In the genomic region with DNA sequence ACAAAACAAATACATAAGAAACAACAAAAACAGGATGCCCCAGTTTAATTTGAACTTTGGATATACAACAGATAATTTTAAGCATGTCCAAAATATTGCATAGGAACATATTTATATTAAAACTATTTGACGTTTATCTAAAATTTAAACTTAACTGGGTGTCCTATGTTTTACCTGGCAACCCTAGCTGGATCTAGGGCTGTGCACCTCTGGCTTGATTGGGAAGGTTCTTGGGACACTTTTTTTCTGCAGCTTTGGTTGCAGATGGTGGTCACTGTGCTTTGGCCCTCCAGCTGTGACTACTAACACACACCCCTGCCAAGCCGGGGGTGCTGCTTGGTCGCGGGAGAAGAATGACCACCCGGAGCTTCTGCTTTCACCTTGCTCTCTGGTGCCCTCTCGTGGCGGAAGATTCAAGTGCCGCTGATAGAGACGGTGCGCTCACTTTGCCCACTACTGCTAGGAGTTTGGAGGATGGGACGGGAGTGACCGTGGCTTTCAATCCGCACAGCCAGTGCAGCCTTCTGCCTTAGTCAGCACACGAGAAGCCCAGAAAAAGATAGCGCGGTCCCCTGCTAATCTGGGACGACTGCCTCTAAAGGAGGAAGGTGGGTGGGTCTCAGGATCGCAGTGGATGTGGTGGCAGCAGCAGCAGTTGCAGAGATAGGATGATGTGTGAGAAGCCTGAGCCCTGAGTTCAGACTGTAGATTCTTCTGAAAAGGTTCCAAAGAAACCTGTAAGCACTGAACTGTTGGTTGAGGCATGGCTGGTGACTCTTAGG, we compare ENCODE assay signal across 8 cellular contexts. TPM values are rescaled to one million over a fixed set of nuclear protein-coding genes. Genes with fewer than 3 reads are reported as not detected.
DNase-seq lines count a peak whose midpoint lies in the region; ATAC-seq and TF ChIP-seq lines count a peak whose summit lies in the region.

No MANE protein-coding gene starts in this region.

- peaks cover 4% of the 10 kb centered on the region for H3K4me1 ChIP-seq in fibroblast of lung (ENCODE audit: control insufficient read depth, extremely low read depth, insufficient read depth, low read length)

- H3K4me3 Mint-ChIP-seq in Calu3 (ENCODE audit: low read depth, unreplicated experiment) = peak overlapping the region; percentile 28
- peak overlapping the region in 5 of 10 donors; percentile 2 to 52 (median 22) for H3K4me3 Mint-ChIP-seq in naive thymus-derived CD8-positive, alpha-beta T cell
- no peak overlapping the region for H3K4me3 Mint-ChIP-seq in stimulated activated effector memory CD8-positive, alpha-beta T cell treated with anti-CD3 and anti-CD28 coated beads, Interleukin-12 subunit alpha, Interleukin-12 subunit beta, amount 100 ng/mL, for 72 hours

- intact Hi-C loops in Calu3 (cut with micrococcal nuclease; ENCODE audit: unreplicated experiment) = loop anchor here (2.0 kb wide), 1 partner anchor 216 kb away; no protein-coding TSS in a partner anchor

- H3K36me3 ChIP-seq in fibroblast of lung (ENCODE audit: control insufficient read depth, insufficient read depth, low read length) = no peaks in the 10 kb centered on the region

- no peaks in the 10 kb centered on the region for H3K9me3 Mint-ChIP-seq in Calu3 (ENCODE audit: low read depth, unreplicated experiment)
- no peaks in the 10 kb centered on the region for H3K9me3 Mint-ChIP-seq in naive thymus-derived CD8-positive, alpha-beta T cell
- H3K9me3 Mint-ChIP-seq in stimulated activated effector memory CD8-positive, alpha-beta T cell treated with anti-CD3 and anti-CD28 coated beads, Interleukin-12 subunit alpha, Interleukin-12 subunit beta, amount 100 ng/mL, for 72 hours = no peaks in the 10 kb centered on the region

- peaks cover 8% of the 10 kb centered on the region for H3K4me1 Mint-ChIP-seq in Calu3 (ENCODE audit: low read depth, unreplicated experiment)
- peaks cover 4 to 7% (median 5%) of the 10 kb centered on the region in 4 donors for H3K4me1 Mint-ChIP-seq in naive thymus-derived CD8-positive, alpha-beta T cell
- H3K4me1 Mint-ChIP-seq in stimulated activated effector memory CD8-positive, alpha-beta T cell treated with anti-CD3 and anti-CD28 coated beads, Interleukin-12 subunit alpha, Interleukin-12 subunit beta, amount 100 ng/mL, for 72 hours = peaks cover 6% of the 10 kb centered on the region

- CTCF ChIA-PET in Calu3 (lab: Charles Lee) = interaction anchor here (0.6 to 1.8 kb wide), 6 partner anchors 57 to 215 kb away, joined by 3 to 10 read pairs (median 4); a partner anchor contains a TSS

- peak; percentile 82 for TF ChIP-seq CTCF in Calu3 (IDR thresholded peaks at IDR 0.05; ENCODE audit: unreplicated experiment)
- peak; percentile 75 to 94 for TF ChIP-seq CTCF in fibroblast of lung (conservative IDR thresholded peaks at IDR 0.05 in 1 of 2, IDR thresholded peaks at IDR 0.05 in 1 of 2; ENCODE audit: low read depth in 1 of 2, low read length in 2 of 2)

- POLR2A ChIA-PET in naive thymus-derived CD8-positive, alpha-beta T cell (lab: Charles Lee) = no interaction called here

- H3K27ac Mint-ChIP-seq in Calu3 (ENCODE audit: unreplicated experiment) = no peak overlapping the region
- peak overlapping the region in 2 of 10 donors; percentile 66 to 74 for H3K27ac Mint-ChIP-seq in naive thymus-derived CD8-positive, alpha-beta T cell
- H3K27ac Mint-ChIP-seq in stimulated activated effector memory CD8-positive, alpha-beta T cell treated with anti-CD3 and anti-CD28 coated beads, Interleukin-12 subunit alpha, Interleukin-12 subunit beta, amount 100 ng/mL, for 72 hours = no peak overlapping the region

- H3K4me3 ChIP-seq in fibroblast of lung (replicated peaks in 1 of 4; ENCODE audit: control extremely low read depth in 1 of 4, insufficient read depth in 1 of 4, low read depth in 3 of 4, low read length in 4 of 4) = peak overlapping the region in 2 of 4 experiments; percentile 20 to 27

- peak; percentile 65 to 69 for ATAC-seq in naive thymus-derived CD8-positive, alpha-beta T cell
- ATAC-seq in stimulated activated effector memory CD8-positive, alpha-beta T cell treated with anti-CD3 and anti-CD28 coated beads, Interleukin-12 subunit alpha, Interleukin-12 subunit beta, amount 100 ng/mL, for 72 hours = peak; percentile 66
- no peak for ATAC-seq in HG02798 (IDR thresholded peaks at IDR 0.05; ENCODE audit: poor library complexity, unreplicated experiment)

- no peaks in the 10 kb centered on the region for H3K79me2 ChIP-seq in fibroblast of lung (ENCODE audit: control insufficient read depth, insufficient read depth, low read length)

- peak overlapping the region; percentile 39 for H3K4me2 ChIP-seq in fibroblast of lung (ENCODE audit: extremely low read depth, insufficient read depth, low read length)

- no peaks in the 10 kb centered on the region for H3K9me3 ChIP-seq in fibroblast of lung (ENCODE audit: control insufficient read depth, insufficient read depth, low read depth, low read length)

- peak; percentile 83 for DNase-seq in Calu3
- peak; percentile 44 for DNase-seq in HS-5 (ENCODE audit: low read depth)
- peak; percentile 3 for DNase-seq in OCI-M2 (lab: John Stamatoyannopoulos, UW; ENCODE audit: unreplicated experiment)
- DNase-seq in activated T-cell treated with anti-CD3 and anti-CD28 coated beads, Interleukin-2, amount 50 U/mL, for 48 hours = peak; percentile 84 to 88
- DNase-seq in fibroblast of lung (ENCODE audit: low read depth in 2 of 2) = peak; percentile 49 to 65
- peak; percentile 19 to 77 (median 59) for DNase-seq in naive thymus-derived CD8-positive, alpha-beta T cell
- DNase-seq in stimulated activated effector memory CD8-positive, alpha-beta T cell treated with anti-CD3 and anti-CD28 coated beads, Interleukin-12 subunit alpha, Interleukin-12 subunit beta, amount 100 ng/mL, for 72 hours (ENCODE audit: low spot score in 2 of 2) = peak; percentile 75 to 90

- H3K36me3 Mint-ChIP-seq in Calu3 (ENCODE audit: insufficient read depth, unreplicated experiment) = no peaks in the 10 kb centered on the region
- H3K36me3 Mint-ChIP-seq in naive thymus-derived CD8-positive, alpha-beta T cell = no peaks in the 10 kb centered on the region
- H3K36me3 Mint-ChIP-seq in stimulated activated effector memory CD8-positive, alpha-beta T cell treated with anti-CD3 and anti-CD28 coated beads, Interleukin-12 subunit alpha, Interleukin-12 subunit beta, amount 100 ng/mL, for 72 hours = no peaks in the 10 kb centered on the region

- H4K20me1 ChIP-seq in fibroblast of lung (ENCODE audit: control insufficient read depth, extremely low read depth, insufficient read depth, low read length) = no peaks in the 10 kb centered on the region

- BruUV-seq in Calu3 (replicated peaks; lab: Mats Ljungman, UMichigan) = no TSS peak

- H2AFZ ChIP-seq in fibroblast of lung (ENCODE audit: low read length) = peak overlapping the region; percentile 27

- no peak overlapping the region for H3K9ac ChIP-seq in fibroblast of lung (ENCODE audit: insufficient read depth, low read length)

- peaks cover 5% of the 10 kb centered on the region for H3K27me3 ChIP-seq in fibroblast of lung (ENCODE audit: control insufficient read depth, insufficient read depth, low read length)

- H3K27ac ChIP-seq in fibroblast of lung (ENCODE audit: insufficient read depth, low read length) = no peak overlapping the region

- peaks cover 28% of the 10 kb centered on the region for H3K27me3 Mint-ChIP-seq in Calu3 (ENCODE audit: unreplicated experiment)
- H3K27me3 Mint-ChIP-seq in naive thymus-derived CD8-positive, alpha-beta T cell = peaks cover 11 to 23% (median 17%) of the 10 kb centered on the region in 5 donors

RNA-seq across cellular contexts. Expression of a gene that starts 6.7 kb away (rescaled TPM):
- total RNA-seq in Calu3 (2022) (not detected in 2 replicates), fibroblast of lung (not detected in 2 replicates)
- polyA plus RNA-seq in fibroblast of lung = not detected in 2 replicates
- not detected in 2 replicates for polyA plus RNA-seq in fibroblast of lung (2012)
- not detected in 2 replicates for polyA minus RNA-seq in fibroblast of lung (ENCODE audit: low replicate concordance)
- not detected for total RNA-seq in naive thymus-derived CD8-positive, alpha-beta T cell
- polyA plus RNA-seq in naive thymus-derived CD8-positive, alpha-beta T cell = not detected

Comparison
In these comparisons a context has a peak if more than half of its experiments do, and no peak if none do; other contexts are left out.
1. DNase-seq: peak in every context shown above with its lines; median percentile 86 in activated T-cell treated with anti-CD3 and anti-CD28 coated beads, Interleukin-2, amount 50 U/mL, for 48 hours; 83 in Calu3; 82 in stimulated activated effector memory CD8-positive, alpha-beta T cell treated with anti-CD3 and anti-CD28 coated beads, Interleukin-12 subunit alpha, Interleukin-12 subunit beta, amount 100 ng/mL, for 72 hours; 59 in naive thymus-derived CD8-positive, alpha-beta T cell; 57 in fibroblast of lung; 44 in HS-5; 3 in OCI-M2.